Comparison of ENCODE assay signal across 19 cellular contexts in the genomic region with DNA sequence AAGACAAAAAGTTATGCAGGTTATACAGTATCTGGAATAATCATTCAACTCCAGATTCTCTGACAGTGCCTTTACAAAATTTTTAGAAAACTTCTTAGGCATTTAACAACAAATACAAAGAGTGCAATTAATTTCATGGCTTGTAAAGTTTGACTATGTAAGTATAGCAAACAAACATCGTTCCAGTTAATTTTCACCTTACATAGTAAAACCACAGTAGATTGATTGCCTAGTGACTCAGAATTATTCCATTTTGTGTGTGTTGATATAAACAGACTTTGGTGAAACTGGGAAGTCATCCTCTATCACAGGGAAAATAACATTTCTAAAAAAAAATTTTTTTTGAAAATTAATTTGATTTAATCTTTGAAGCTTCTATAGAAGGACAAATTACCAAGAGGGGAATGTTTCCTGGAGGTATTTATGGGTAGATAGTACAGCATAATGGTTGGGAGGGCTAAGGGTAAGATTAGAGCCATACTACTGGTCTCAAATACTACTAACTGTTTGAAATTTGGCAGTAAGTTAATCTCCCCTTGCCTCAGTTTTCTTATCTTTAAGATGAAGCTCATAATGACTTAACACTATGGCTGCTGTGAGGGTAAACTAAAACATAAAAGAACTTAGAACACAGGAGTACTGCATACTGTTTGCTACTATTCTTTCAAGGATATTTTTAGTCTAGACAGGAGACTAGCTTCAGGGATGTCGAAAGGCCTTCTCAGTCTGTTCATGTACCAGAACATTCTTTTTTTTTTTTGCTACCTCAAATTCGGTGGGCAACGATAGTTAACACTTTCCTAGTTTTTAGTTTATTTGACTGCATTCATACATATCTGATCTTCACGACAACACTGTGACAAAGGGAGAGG. TPM values are rescaled to one million over a fixed set of nuclear protein-coding genes. Genes with fewer than 3 reads are reported as not detected.
DNase-seq lines count a peak whose midpoint lies in the region; ATAC-seq, FAIRE-seq and TF ChIP-seq lines count a peak whose summit lies in the region.
"Had no signal": no experiment of that assay in that cellular context is flagged by ENCODE, and none has a peak within 500 bp of the region (broad histone marks: within the 10 kb centered on the region; RNA-seq: fewer than 3 reads in every experiment).

No MANE protein-coding gene starts in this region.

- H2BK15ac ChIP-seq in H9 (ENCODE audit: low read depth, low read length) = no peak overlapping the region

- H3K4me3 ChIP-seq in CD8-positive, alpha-beta T cell (ENCODE audit: low read depth, low read length) = no peak overlapping the region
- no peak overlapping the region for H3K4me3 ChIP-seq in K562
- no peak overlapping the region for H3K4me3 ChIP-seq in left lung

- H4K8ac ChIP-seq in H9 (replicated peaks; ENCODE audit: insufficient read length, low read depth, low read length) = no peak overlapping the region

- H3K4ac ChIP-seq in H9 (ENCODE audit: low read depth, low read length) = no peak overlapping the region

- TF ChIP-seq EP300 in K562 (IDR thresholded peaks at IDR 0.05; ENCODE audit: low read length) = no peak

- H3K4me1 Mint-ChIP-seq in CD8-positive, alpha-beta T cell (ENCODE audit: low read depth) = no peaks in the 10 kb centered on the region
- H3K4me1 Mint-ChIP-seq in H9 = peaks cover 6 to 17% of the 10 kb centered on the region in 2 experiments; a peak in 3 of 4 replicates
- H3K4me1 Mint-ChIP-seq in mesothelial cell of epicardium = no peaks in the 10 kb centered on the region
- H3K4me1 Mint-ChIP-seq in osteocyte (ENCODE audit: unreplicated experiment) = peaks cover 10% of the 10 kb centered on the region

- H3K27ac Mint-ChIP-seq in CD8-positive, alpha-beta T cell = peak overlapping the region; percentile 2
- H3K27ac Mint-ChIP-seq in H9 = peak overlapping the region in 2 of 3 experiments; percentile 71 to 80; a peak in 5 of 7 replicates
- H3K27ac Mint-ChIP-seq in mesothelial cell of epicardium = peak overlapping the region; percentile 7
- no peak overlapping the region for H3K27ac Mint-ChIP-seq in osteocyte (ENCODE audit: unreplicated experiment)

- CTCF ChIA-PET in CD8-positive, alpha-beta T cell (lab: Charles Lee) = interaction anchor here (0.7 kb wide), 1 partner anchor 31 kb away, joined by 3 read pairs; no protein-coding TSS in a partner anchor
- CTCF ChIA-PET in K562 (lab: Yijun Ruan, JAX; ENCODE audit: low intra/inter-chr PET ratio) = no interaction called here

- H3K9me3 ChIP-seq in CD8-positive, alpha-beta T cell (ENCODE audit: low read length) = no peaks in the 10 kb centered on the region
- H3K9me3 ChIP-seq in H9 (ENCODE audit: control insufficient read depth, low read depth, low read length) (no peaks in the 10 kb centered on the region), K562 (replicated peaks; ENCODE audit: control insufficient read depth, insufficient read depth, low read depth, low read length) (no peaks in the 10 kb centered on the region), left lung (no peaks in the 10 kb centered on the region)
- H3K9me3 ChIP-seq: SK-N-SH had no signal

- no peaks in the 10 kb centered on the region for H3K27me3 Mint-ChIP-seq in CD8-positive, alpha-beta T cell (ENCODE audit: low read depth)
- H3K27me3 Mint-ChIP-seq in H9 (ENCODE audit: low read depth) (no peaks in the 10 kb centered on the region), mesothelial cell of epicardium (ENCODE audit: low read depth) (no peaks in the 10 kb centered on the region), osteocyte (ENCODE audit: unreplicated experiment) (no peaks in the 10 kb centered on the region)
- H3K27me3 Mint-ChIP-seq: CD4-positive, CD25-positive, alpha-beta regulatory T cell had no signal

- no peak overlapping the region for H2BK20ac ChIP-seq in H9 (ENCODE audit: low read depth, low read length, poor library complexity, severe bottlenecking)

- peaks cover 79% of the 10 kb centered on the region for H3K36me3 Mint-ChIP-seq in CD8-positive, alpha-beta T cell
- peaks cover 35 to 92% (median 91%) of the 10 kb centered on the region in 3 experiments; a peak in 6 of 7 replicates for H3K36me3 Mint-ChIP-seq in H9 (ENCODE audit: insufficient read depth in 1 of 3, low read depth in 3 of 3)
- peaks cover 31% of the 10 kb centered on the region for H3K36me3 Mint-ChIP-seq in mesothelial cell of epicardium
- peaks cover 41% of the 10 kb centered on the region for H3K36me3 Mint-ChIP-seq in osteocyte (ENCODE audit: unreplicated experiment)

- no peaks in the 10 kb centered on the region for H3K9me1 ChIP-seq in K562 (ENCODE audit: control insufficient read depth, insufficient read depth, low read length)

- H3K23ac ChIP-seq in H9 (ENCODE audit: insufficient read length, low read depth, low read length) = no peak overlapping the region

- H2AFZ ChIP-seq in H9 (ENCODE audit: low read length) (no peak overlapping the region), K562 (ENCODE audit: low read depth, low read length) (no peak overlapping the region)

- H3K18ac ChIP-seq in H9 (ENCODE audit: insufficient read length, low read depth, low read length) = no peak overlapping the region

- no peaks in the 10 kb centered on the region for H3K27me3 ChIP-seq in CD8-positive, alpha-beta T cell (ENCODE audit: insufficient read depth, low read length)
- no peaks in the 10 kb centered on the region for H3K27me3 ChIP-seq in H9 (ENCODE audit: insufficient read depth, low read length)
- H3K27me3 ChIP-seq in K562 (ENCODE audit: control insufficient read depth in 2 of 2, insufficient read depth in 2 of 2, low read length in 2 of 2) = no peaks in the 10 kb centered on the region
- H3K27me3 ChIP-seq in left lung = no peaks in the 10 kb centered on the region

- H3K4me2 ChIP-seq in H9 (ENCODE audit: insufficient read depth, insufficient read length, low read length) = no peak overlapping the region
- H3K4me2 ChIP-seq in K562 (ENCODE audit: insufficient read depth, low read length) = no peak overlapping the region
- H3K4me2 ChIP-seq: SK-N-SH had no signal

- H4K5ac ChIP-seq in H9 (ENCODE audit: insufficient read length, low read depth, low read length) = no peak overlapping the region

- H2AK5ac ChIP-seq in H9 (ENCODE audit: insufficient read length, low read length) = no peak overlapping the region

- H3K56ac ChIP-seq in H9 (ENCODE audit: insufficient read length, low read depth, low read length) = no peak overlapping the region

- no peak for TF ChIP-seq POLR2A in K562 (conservative IDR thresholded peaks at IDR 0.05)

- H3K4me1 ChIP-seq in CD8-positive, alpha-beta T cell (ENCODE audit: insufficient read depth, low read length) = no peaks in the 10 kb centered on the region
- H3K4me1 ChIP-seq in H9 (ENCODE audit: insufficient read depth, low read length) = no peaks in the 10 kb centered on the region
- H3K4me1 ChIP-seq in K562 (replicated peaks in 1 of 2; ENCODE audit: control insufficient read depth in 2 of 2, insufficient read depth in 2 of 2, low read length in 2 of 2) = peaks cover 0 to 6% of the 10 kb centered on the region in 2 experiments; a peak in 2 of 5 replicates
- H3K4me1 ChIP-seq in left lung = no peaks in the 10 kb centered on the region

- WGBS in H9 (ENCODE audit: extremely low coverage, insufficient read length, low lambda C conversion rate) = no CpG with 5 or more reads among the region's 5 CpGs
- WGBS in K562 (ENCODE audit: insufficient coverage, low coverage, missing lambda C conversion rate) = 34% methylated on average over 5 of the region's 5 CpGs

- H3K36me3 ChIP-seq in CD8-positive, alpha-beta T cell (ENCODE audit: insufficient read depth, low read length) = peaks cover 29% of the 10 kb centered on the region
- H3K36me3 ChIP-seq in K562 (ENCODE audit: control insufficient read depth, insufficient read depth, low read length) (peaks cover 93% of the 10 kb centered on the region), left lung (peaks cover 0 to 87% of the 10 kb centered on the region in 2 donors)

- BruUV-seq in K562 (replicated peaks; lab: Mats Ljungman, UMichigan) = no TSS peak

- H3T11ph ChIP-seq in H9 (ENCODE audit: low read length) = no peak overlapping the region

- no peak overlapping the region for H3K14ac ChIP-seq in H9 (ENCODE audit: insufficient read depth, low read length)

- H3K4me3 Mint-ChIP-seq in CD8-positive, alpha-beta T cell = no peak overlapping the region
- H3K4me3 Mint-ChIP-seq in H9 = no peak overlapping the region
- H3K4me3 Mint-ChIP-seq in mesothelial cell of epicardium = no peak overlapping the region
- no peak overlapping the region for H3K4me3 Mint-ChIP-seq in osteocyte (ENCODE audit: unreplicated experiment)
- H3K4me3 Mint-ChIP-seq: CD4-positive, CD25-positive, alpha-beta regulatory T cell had no signal

- no peak for ATAC-seq in CD8-positive, alpha-beta T cell
- peak; percentile 68 for ATAC-seq in K562
- ATAC-seq in left lung = no peak
- no peak for ATAC-seq in GM18511 (IDR thresholded peaks at IDR 0.05; ENCODE audit: unreplicated experiment)
- ATAC-seq: Panc1, Right ventricle myocardium inferior had no signal

- no peak for TF ChIP-seq CTCF in CD8-positive, alpha-beta T cell (IDR thresholded peaks at IDR 0.05)
- no peak for TF ChIP-seq CTCF in H9 (conservative IDR thresholded peaks at IDR 0.05)
- no peak for TF ChIP-seq CTCF in K562 (IDR thresholded peaks at IDR 0.05 in 2 of 3, conservative IDR thresholded peaks at IDR 0.05 in 1 of 3; ENCODE audit: insufficient read depth in 2 of 3, low read depth in 1 of 3, low read length in 3 of 3)
- no peak for TF ChIP-seq CTCF in mesothelial cell of epicardium (IDR thresholded peaks at IDR 0.05; ENCODE audit: unreplicated experiment)
- no peak for TF ChIP-seq CTCF in osteocyte (IDR thresholded peaks at IDR 0.05)
- no peak for TF ChIP-seq CTCF in left lung (IDR thresholded peaks at IDR 0.05)

- no peak overlapping the region for H2BK12ac ChIP-seq in H9 (ENCODE audit: insufficient read length, low read depth, low read length)

- no peaks in the 10 kb centered on the region for H3K23me2 ChIP-seq in H9 (ENCODE audit: insufficient read length, low read depth, low read length, poor library complexity, severe bottlenecking)

- no peak overlapping the region for H2BK5ac ChIP-seq in H9 (ENCODE audit: insufficient read length, low read length)

- H3K79me2 ChIP-seq in H9 (ENCODE audit: insufficient read depth, low read length) (no peaks in the 10 kb centered on the region), K562 (ENCODE audit: control insufficient read depth, insufficient read depth, low read length) (no peaks in the 10 kb centered on the region)

- no peaks in the 10 kb centered on the region for H3K9me3 Mint-ChIP-seq in CD8-positive, alpha-beta T cell
- H3K9me3 Mint-ChIP-seq in H9 (no peaks in the 10 kb centered on the region), mesothelial cell of epicardium (no peaks in the 10 kb centered on the region), osteocyte (ENCODE audit: unreplicated experiment) (no peaks in the 10 kb centered on the region)
- H3K9me3 Mint-ChIP-seq: CD4-positive, CD25-positive, alpha-beta regulatory T cell had no signal

- peak; percentile 58 for FAIRE-seq in K562 (lab: Jason Lieb, UNC)
- FAIRE-seq: GM12891 had no signal

- POLR2A ChIA-PET in CD8-positive, alpha-beta T cell (lab: Charles Lee) = no interaction called here
- POLR2A ChIA-PET in K562 (lab: Yijun Ruan, JAX) = interaction anchor here (0.7 to 1.5 kb wide), 3 partner anchors 9 to 208 kb away, joined by 3 to 6 read pairs (median 3); partner anchors contain the start of genes CEBPZ and NDUFAF7

- no peak overlapping the region for H2BK120ac ChIP-seq in H9 (ENCODE audit: low read depth, low read length, poor library complexity, severe bottlenecking)

- H3K79me1 ChIP-seq in H9 (ENCODE audit: insufficient read depth, low read depth, low read length, poor library complexity, severe bottlenecking) = no peaks in the 10 kb centered on the region

- H4K91ac ChIP-seq in H9 (ENCODE audit: insufficient read length, low read depth, low read length) = no peak overlapping the region

- no peak overlapping the region for H3K27ac ChIP-seq in CD8-positive, alpha-beta T cell (ENCODE audit: low read depth, low read length)
- H3K27ac ChIP-seq in H9 (ENCODE audit: insufficient read length, low read depth, low read length) (no peak overlapping the region), K562 (ENCODE audit: extremely low read depth, low read depth, low read length) (peak overlapping the region; percentile 42), left lung (no peak overlapping the region)

- H3K9ac ChIP-seq in H9 (ENCODE audit: extremely low read depth, insufficient read length, low read length) (no peak overlapping the region), K562 (ENCODE audit: insufficient read depth in 1 of 2, low read depth in 2 of 2, low read length in 2 of 2) (peak overlapping the region in 1 of 2 experiments; percentile 7; a peak in 1 of 4 replicates)
- H3K9ac ChIP-seq: SK-N-SH had no signal

- DNase-seq in CD8-positive, alpha-beta T cell = no peak
- no peak for DNase-seq in H9
- peak in 2 of 4 experiments; percentile 11 for DNase-seq in K562 (ENCODE audit: extremely low read depth in 1 of 4, low spot score in 3 of 4)
- DNase-seq in mesothelial cell of epicardium (ENCODE audit: low spot score in 2 of 2, unreplicated experiment in 2 of 2) = no peak
- no peak for DNase-seq in osteocyte (ENCODE audit: extremely low spot score, unreplicated experiment)
- no peak for DNase-seq in KG1 (lab: John Stamatoyannopoulos, UW)
- DNase-seq in left lung = no peak
- DNase-seq: AML-193; CD4-positive, CD25-positive, alpha-beta regulatory T cell; DMS79 treated with DMSO at 0.1 percent for 48 hours; H7; NCI-H1092; NCI-H1694; NCI-H446; SK-N-SH had no signal

- in situ Hi-C loops in K562 (cut with MboI) = no loop called here

- no peak for TF ChIP-seq RAD21 in K562 (CRISPR knock-in tag; conservative IDR thresholded peaks at IDR 0.05 in 1 of 2, IDR thresholded peaks at IDR 0.05 in 1 of 2)

- intact Hi-C loops in CD8-positive, alpha-beta T cell (cut with DNase I, micrococcal nuclease) = no loop called here
- intact Hi-C loops in K562 (cut with micrococcal nuclease) = no loop called here
- intact Hi-C loops in left lung (cut with DNase I) = no loop called here

- H4K20me1 ChIP-seq in H9 (ENCODE audit: control insufficient read depth, insufficient read depth, insufficient read length) = no peaks in the 10 kb centered on the region
- H4K20me1 ChIP-seq in K562 (replicated peaks; ENCODE audit: control insufficient read depth, insufficient read depth, low read length) = no peaks in the 10 kb centered on the region

RNA-seq across cellular contexts. Expression of gene NDUFAF7, which starts 19.6 kb away (rescaled TPM):
- 10 to 100 TPM; 26.0 to 28.4 TPM for total RNA-seq in CD8-positive, alpha-beta T cell
- total RNA-seq in H9 (2021) = 103 and 108 TPM in 2 replicates
- 30.1 and 66.7 TPM in 2 replicates for total RNA-seq in K562 (2011; cell fraction: chromatin; rRNA removed; ENCODE audit: low replicate concordance)
- total RNA-seq in K562 (2011; cell fraction: nucleolus; rRNA removed) = 13.5 and 14.5 TPM in 2 replicates
- 26.2 and 32.9 TPM in 2 replicates for total RNA-seq in K562 (2011; cell fraction: nucleoplasm; rRNA removed)
- 12.9 and 14.9 TPM in 2 replicates for total RNA-seq in K562 (2014; rRNA removed)
- 29.3 and 31.5 TPM in 2 replicates for total RNA-seq in K562 (2014; rRNA removed; fragmentation: Illumina TruSeq; extraction: Trizol)
- total RNA-seq in K562 (2015; rRNA removed; fragmentation: Illumina TruSeq; extraction: Trizol) = 23.4 and 23.9 TPM in 2 replicates
- total RNA-seq in K562 (2021) = 20.7 and 23.4 TPM in 2 replicates
- 31.9 and 41.6 TPM in 2 replicates for polyA plus RNA-seq in K562 (2011; rRNA removed)
- 9.5 and 21.3 TPM in 2 replicates for polyA plus RNA-seq in K562 (2011; cell fraction: cytosol; rRNA removed)
- 58.5 and 62.5 TPM in 2 replicates for polyA plus RNA-seq in K562 (2011; cell fraction: nucleus; rRNA removed)
- 11.7 and 12.4 TPM in 2 replicates for polyA plus RNA-seq in K562 (2012)
- 20.6 and 22.1 TPM in 2 replicates for polyA plus RNA-seq in K562 (2014; fragmentation: Illumina TruSeq; extraction: Trizol)
- polyA plus RNA-seq in K562 (2014; fragmentation: Nextera tagmentation; extraction: Ambion mirVana) = 10 to 100 TPM; 18.9 to 25.0 TPM
- 30.1 and 34.3 TPM in 2 replicates for polyA plus RNA-seq in K562 (2014; rRNA removed)
- 22.2 and 24.5 TPM in 2 replicates for polyA minus RNA-seq in K562 (2011; rRNA and poly(A)+ RNA removed)
- polyA minus RNA-seq in K562 (2011; cell fraction: cytosol; rRNA and poly(A)+ RNA removed) = 7.1 and 12.5 TPM in 2 replicates
- 16.6 and 21.5 TPM in 2 replicates for polyA minus RNA-seq in K562 (2011; cell fraction: nucleus; rRNA and poly(A)+ RNA removed)
- 26.5 to 31.3 TPM (median 27.0 TPM) in 3 replicates for total RNA-seq in mesothelial cell of epicardium
- total RNA-seq in osteocyte = 17.8 and 17.9 TPM in 2 replicates
- 10 to 100 TPM; 12.3 to 17.4 TPM for total RNA-seq in left lung

RNA-seq across cellular contexts. Expression of gene CEBPZ, which starts 19.7 kb away (rescaled TPM):
- total RNA-seq in CD8-positive, alpha-beta T cell = 100 to 1,000 TPM; 132 to 146 TPM
- total RNA-seq in H9 (2021) (252 and 281 TPM in 2 replicates), K562 (2014; rRNA removed) (63.5 and 77.1 TPM in 2 replicates), K562 (2014; rRNA removed; fragmentation: Illumina TruSeq; extraction: Trizol) (160 and 192 TPM in 2 replicates), K562 (2015; rRNA removed; fragmentation: Illumina TruSeq; extraction: Trizol) (111 and 118 TPM in 2 replicates), K562 (2021) (84.9 and 91.4 TPM in 2 replicates), mesothelial cell of epicardium (39.1 to 41.1 TPM (median 40.8 TPM) in 3 replicates), osteocyte (28.2 and 34.1 TPM in 2 replicates), left lung (10 to 100 TPM; 36.0 to 42.5 TPM)
- total RNA-seq in K562 (2011; cell fraction: chromatin; rRNA removed; ENCODE audit: low replicate concordance) = 13.4 and 61.1 TPM in 2 replicates
- 8.3 and 12.1 TPM in 2 replicates for total RNA-seq in K562 (2011; cell fraction: nucleolus; rRNA removed)
- 13.3 and 14.9 TPM in 2 replicates for total RNA-seq in K562 (2011; cell fraction: nucleoplasm; rRNA removed)
- polyA plus RNA-seq in K562 (2011; rRNA removed) (30.2 and 49.7 TPM in 2 replicates), K562 (2014; fragmentation: Illumina TruSeq; extraction: Trizol) (74.8 and 82.8 TPM in 2 replicates), K562 (2014; fragmentation: Nextera tagmentation; extraction: Ambion mirVana) (100 to 1,000 TPM in 1 of 2 experiments, 10 to 100 TPM in 1; 56.5 to 102 TPM), K562 (2014; rRNA removed) (63.3 and 68.1 TPM in 2 replicates)
- 4.9 and 10.4 TPM in 2 replicates for polyA plus RNA-seq in K562 (2011; cell fraction: cytosol; rRNA removed)
- 11.9 and 15.1 TPM in 2 replicates for polyA plus RNA-seq in K562 (2011; cell fraction: nucleus; rRNA removed)
- polyA plus RNA-seq in K562 (2012) = 34.5 and 67.0 TPM in 2 replicates
- polyA minus RNA-seq in K562 (2011; rRNA and poly(A)+ RNA removed) = 84.8 and 89.3 TPM in 2 replicates
- 21.9 and 29.8 TPM in 2 replicates for polyA minus RNA-seq in K562 (2011; cell fraction: cytosol; rRNA and poly(A)+ RNA removed)
- 25.4 and 50.1 TPM in 2 replicates for polyA minus RNA-seq in K562 (2011; cell fraction: nucleus; rRNA and poly(A)+ RNA removed)

RNA-seq across cellular contexts. Expression of gene CEBPZOS, which starts 54.8 kb away (rescaled TPM):
- 10 to 100 TPM; 17.5 to 18.2 TPM for total RNA-seq in CD8-positive, alpha-beta T cell
- total RNA-seq in H9 (2021) (0.64 and 1.5 TPM in 2 replicates), K562 (2014; rRNA removed) (19.7 and 21.7 TPM in 2 replicates), K562 (2014; rRNA removed; fragmentation: Illumina TruSeq; extraction: Trizol) (41.5 and 46.3 TPM in 2 replicates), K562 (2015; rRNA removed; fragmentation: Illumina TruSeq; extraction: Trizol) (28.5 and 32.1 TPM in 2 replicates), K562 (2021) (48.0 and 48.9 TPM in 2 replicates), mesothelial cell of epicardium (not detected in 3 replicates), osteocyte (not detected in 2 replicates), left lung (10 to 100 TPM; 33.1 to 38.8 TPM)
- total RNA-seq in K562 (2011; cell fraction: chromatin; rRNA removed; ENCODE audit: low replicate concordance) = 12.3 and 36.1 TPM in 2 replicates
- total RNA-seq in K562 (2011; cell fraction: nucleolus; rRNA removed) = 9.2 and 9.7 TPM in 2 replicates
- total RNA-seq in K562 (2011; cell fraction: nucleoplasm; rRNA removed) = 19.1 and 39.8 TPM in 2 replicates
- polyA plus RNA-seq in K562 (2011; rRNA removed) (48.8 and 53.7 TPM in 2 replicates), K562 (2014; fragmentation: Illumina TruSeq; extraction: Trizol) (46.4 and 59.2 TPM in 2 replicates), K562 (2014; fragmentation: Nextera tagmentation; extraction: Ambion mirVana) (10 to 100 TPM; 28.5 to 64.8 TPM), K562 (2014; rRNA removed) (46.7 and 62.4 TPM in 2 replicates)
- 23.3 and 50.1 TPM in 2 replicates for polyA plus RNA-seq in K562 (2011; cell fraction: cytosol; rRNA removed)
- 16.3 and 20.8 TPM in 2 replicates for polyA plus RNA-seq in K562 (2011; cell fraction: nucleus; rRNA removed)
- 31.6 and 62.8 TPM in 2 replicates for polyA plus RNA-seq in K562 (2012)
- polyA minus RNA-seq in K562 (2011; rRNA and poly(A)+ RNA removed) = 26.2 and 26.4 TPM in 2 replicates
- polyA minus RNA-seq in K562 (2011; cell fraction: cytosol; rRNA and poly(A)+ RNA removed) = 9.2 and 17.2 TPM in 2 replicates
- 6.5 and 10.9 TPM in 2 replicates for polyA minus RNA-seq in K562 (2011; cell fraction: nucleus; rRNA and poly(A)+ RNA removed)
